ENCODE assay signal across 1 cellular context in the genomic region with DNA sequence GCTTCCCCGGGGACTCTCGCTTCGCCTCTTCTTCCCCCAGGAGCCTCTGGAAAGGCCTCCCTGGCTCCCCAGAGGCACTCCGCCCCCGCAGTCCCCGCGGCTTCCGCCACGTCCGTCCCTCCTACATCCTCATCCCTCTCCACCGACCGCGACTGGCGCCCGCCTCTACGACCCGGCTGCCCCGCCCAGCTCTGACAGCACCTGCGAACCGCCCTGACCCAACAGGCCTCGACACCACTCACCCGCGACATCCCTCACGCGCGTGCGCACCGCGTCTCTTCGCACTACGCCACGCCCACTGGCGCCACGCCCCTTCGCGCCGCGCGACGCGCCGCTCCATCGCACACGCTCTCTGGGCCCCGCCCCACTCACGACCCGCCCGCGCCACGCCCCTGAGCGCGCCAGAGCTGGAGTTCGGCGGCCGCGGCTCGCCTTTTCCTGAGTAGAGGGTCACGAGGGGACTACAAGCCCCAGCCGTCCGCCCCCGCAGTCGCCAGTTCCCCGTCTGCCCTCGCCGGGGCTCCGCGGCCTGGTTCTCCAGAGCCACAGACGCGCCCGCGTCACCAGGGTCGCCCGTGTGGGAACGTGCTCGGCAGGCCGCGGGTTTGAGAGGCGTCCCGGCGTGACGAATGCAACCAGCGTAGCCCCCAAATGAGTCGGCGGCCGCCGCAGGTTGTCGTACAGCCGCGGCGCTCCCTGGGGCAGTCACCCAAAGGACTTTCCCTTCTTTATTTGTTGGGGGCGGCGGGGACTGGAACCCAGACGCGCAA.
TF ChIP-seq lines count a peak whose summit lies in the region.

No MANE protein-coding gene starts in this region.

TF ChIP-seq in K562, 482 proteins besides CTCF, POLR2A, EP300 and RAD21 (continued from another document and continues in another):
- no peak for TF ChIP-seq ZNF395 (CRISPR knock-in tag; IDR thresholded peaks at IDR 0.05)
- TF ChIP-seq, protein P1, sequence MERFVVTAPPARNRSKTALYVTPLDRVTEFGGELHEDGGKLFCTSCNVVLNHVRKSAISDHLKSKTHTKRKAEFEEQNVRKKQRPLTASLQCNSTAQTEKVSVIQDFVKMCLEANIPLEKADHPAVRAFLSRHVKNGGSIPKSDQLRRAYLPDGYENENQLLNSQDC (CRISPR knock-in tag; IDR thresholded peaks at IDR 0.05) = no peak
- no peak for TF ChIP-seq E4F1 (CRISPR knock-in tag; IDR thresholded peaks at IDR 0.05; ENCODE audit: borderline replicate concordance)
- peak; percentile 93 for TF ChIP-seq L3MBTL2 (IDR thresholded peaks at IDR 0.05)
- TF ChIP-seq IRF2 (CRISPR knock-in tag; IDR thresholded peaks at IDR 0.05) = no peak
- no peak for TF ChIP-seq ELF2 (CRISPR knock-in tag; IDR thresholded peaks at IDR 0.05)
- TF ChIP-seq, protein P2, sequence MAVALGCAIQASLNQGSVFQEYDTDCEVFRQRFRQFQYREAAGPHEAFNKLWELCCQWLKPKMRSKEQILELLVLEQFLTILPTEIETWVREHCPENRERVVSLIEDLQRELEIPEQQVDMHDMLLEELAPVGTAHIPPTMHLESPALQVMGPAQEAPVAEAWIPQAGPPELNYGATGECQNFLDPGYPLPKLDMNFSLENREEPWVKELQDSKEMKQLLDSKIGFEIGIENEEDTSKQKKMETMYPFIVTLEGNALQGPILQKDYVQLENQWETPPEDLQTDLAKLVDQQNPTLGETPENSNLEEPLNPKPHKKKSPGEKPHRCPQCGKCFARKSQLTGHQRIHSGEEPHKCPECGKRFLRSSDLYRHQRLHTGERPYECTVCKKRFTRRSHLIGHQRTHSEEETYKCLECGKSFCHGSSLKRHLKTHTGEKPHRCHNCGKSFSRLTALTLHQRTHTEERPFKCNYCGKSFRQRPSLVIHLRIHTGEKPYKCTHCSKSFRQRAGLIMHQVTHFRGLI (CRISPR knock-in tag; IDR thresholded peaks at IDR 0.05) = no peak
- no peak for TF ChIP-seq ARID3B (CRISPR knock-in tag; IDR thresholded peaks at IDR 0.05; ENCODE audit: borderline replicate concordance)
- no peak for TF ChIP-seq TRIM28 (IDR thresholded peaks at IDR 0.05)
- no peak for TF ChIP-seq ZC3H11A (IDR thresholded peaks at IDR 0.05; ENCODE audit: low read depth, low read length)
- TF ChIP-seq CBX5 (IDR thresholded peaks at IDR 0.05; ENCODE audit: borderline replicate concordance, low read depth) = no peak
- TF ChIP-seq, protein P3, sequence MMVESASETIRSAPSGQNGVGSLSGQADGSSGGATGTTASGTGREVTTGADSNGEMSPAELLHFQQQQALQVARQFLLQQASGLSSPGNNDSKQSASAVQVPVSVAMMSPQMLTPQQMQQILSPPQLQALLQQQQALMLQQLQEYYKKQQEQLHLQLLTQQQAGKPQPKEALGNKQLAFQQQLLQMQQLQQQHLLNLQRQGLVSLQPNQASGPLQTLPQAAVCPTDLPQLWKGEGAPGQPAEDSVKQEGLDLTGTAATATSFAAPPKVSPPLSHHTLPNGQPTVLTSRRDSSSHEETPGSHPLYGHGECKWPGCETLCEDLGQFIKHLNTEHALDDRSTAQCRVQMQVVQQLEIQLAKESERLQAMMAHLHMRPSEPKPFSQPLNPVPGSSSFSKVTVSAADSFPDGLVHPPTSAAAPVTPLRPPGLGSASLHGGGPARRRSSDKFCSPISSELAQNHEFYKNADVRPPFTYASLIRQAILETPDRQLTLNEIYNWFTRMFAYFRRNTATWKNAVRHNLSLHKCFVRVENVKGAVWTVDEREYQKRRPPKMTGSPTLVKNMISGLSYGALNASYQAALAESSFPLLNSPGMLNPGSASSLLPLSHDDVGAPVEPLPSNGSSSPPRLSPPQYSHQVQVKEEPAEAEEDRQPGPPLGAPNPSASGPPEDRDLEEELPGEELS (CRISPR knock-in tag; IDR thresholded peaks at IDR 0.05; ENCODE audit: borderline replicate concordance) = peak; percentile 93
- no peak for TF ChIP-seq PATZ1 (CRISPR knock-in tag; IDR thresholded peaks at IDR 0.05; ENCODE audit: borderline replicate concordance)
- no peak for TF ChIP-seq EWSR1 (IDR thresholded peaks at IDR 0.05; ENCODE audit: borderline replicate concordance, low read depth, partially characterized antibody)
- no peak for TF ChIP-seq ATF3 (IDR thresholded peaks at IDR 0.05)
- peak; percentile 54; the same call in 1 of the 2 replicates for TF ChIP-seq ATF3 (CRISPR knock-in tag; conservative IDR thresholded peaks at IDR 0.05)
- TF ChIP-seq TCF15 (CRISPR knock-in tag; IDR thresholded peaks at IDR 0.05) = no peak
- TF ChIP-seq ZNF274 (IDR thresholded peaks at IDR 0.05; ENCODE audit: borderline replicate concordance, low read depth, low read length) = peak; percentile 4; the same call in 1 of the 2 replicates
- peak; percentile 79 for TF ChIP-seq SP1 (CRISPR knock-in tag; IDR thresholded peaks at IDR 0.05)
- no peak; the same call in 1 of the 2 replicates for TF ChIP-seq SOX6 (IDR thresholded peaks at IDR 0.05)
- no peak for TF ChIP-seq ZNF354B (CRISPR knock-in tag; IDR thresholded peaks at IDR 0.05)
- no peak for TF ChIP-seq MLX (CRISPR knock-in tag; conservative IDR thresholded peaks at IDR 0.05)
- no peak for TF ChIP-seq C11orf30 (IDR thresholded peaks at IDR 0.05; ENCODE audit: low read depth)
- no peak for TF ChIP-seq ARID3A (IDR thresholded peaks at IDR 0.05; ENCODE audit: borderline replicate concordance, low read depth, low read length)
- peak; percentile 70 for TF ChIP-seq TBP (optimal IDR thresholded peaks at IDR 0.05; ENCODE audit: low read depth, low read length)
- no peak for TF ChIP-seq POU5F1 (IDR thresholded peaks at IDR 0.05; ENCODE audit: borderline replicate concordance, low read depth, low read length, partially characterized antibody)
- TF ChIP-seq PRDM10 (IDR thresholded peaks at IDR 0.05; ENCODE audit: partially characterized antibody) = peak; percentile 42
- TF ChIP-seq SREBF2 (CRISPR knock-in tag; IDR thresholded peaks at IDR 0.05) = no peak
- no peak for TF ChIP-seq ZNF384 (IDR thresholded peaks at IDR 0.05; ENCODE audit: low read depth, low read length)
- no peak for TF ChIP-seq FOXA1 (IDR thresholded peaks at IDR 0.05; ENCODE audit: borderline replicate concordance)
- no peak for TF ChIP-seq SP2 (IDR thresholded peaks at IDR 0.05; ENCODE audit: extremely low read depth, low read depth, low read length, poor library complexity, severe bottlenecking)
- TF ChIP-seq YBX1 (IDR thresholded peaks at IDR 0.05) = no peak
- no peak for TF ChIP-seq MYNN (IDR thresholded peaks at IDR 0.05)
- TF ChIP-seq MYNN (CRISPR knock-in tag; IDR thresholded peaks at IDR 0.05) = no peak
- TF ChIP-seq ESRRB (CRISPR knock-in tag; IDR thresholded peaks at IDR 0.05; ENCODE audit: borderline replicate concordance) = no peak
